Comparison of ENCODE assay signal across 8 cellular contexts in genomic region chr22:25048659-25049657, GRCh38.
DNase-seq lines count a peak whose midpoint lies in the region; ATAC-seq and TF ChIP-seq lines count a peak whose summit lies in the region.

No MANE protein-coding gene starts in this region.

- peak; percentile 73 for TF ChIP-seq CTCF in HL-60 (IDR thresholded peaks at IDR 0.05; ENCODE audit: insufficient read depth, low read length)
- peak; percentile 38 to 90 (median 83) for TF ChIP-seq CTCF in Peyer's patch (IDR thresholded peaks at IDR 0.05)
- peak; percentile 86 for TF ChIP-seq CTCF in fibroblast of pulmonary artery (IDR thresholded peaks at IDR 0.05; ENCODE audit: low read length, missing control alignments)
- TF ChIP-seq CTCF in tibial nerve (IDR thresholded peaks at IDR 0.05): peak; percentile 78 to 94 (median 89)

- peak overlapping the region in 1 of 8 donors; percentile 43 for H3K27ac Mint-ChIP-seq in CD8-positive, alpha-beta memory T cell
- no peak overlapping the region for H3K27ac Mint-ChIP-seq in activated T-helper 1 cell treated with anti-CD3 and anti-CD28 coated beads, Interleukin-12 subunit alpha, Interleukin-12 subunit beta, Interleukin-2, Interleukin-4 antibody, amounts not matched to agents 30 ng/mL and 10 ng/mL and 1 ng/mL, durations not matched to agents 14 hours and 24 hours and 36 hours

- no peak overlapping the region for H2AFZ ChIP-seq in neuronal stem cell (ENCODE audit: low read length)

- no peak overlapping the region for H3K4me3 Mint-ChIP-seq in CD8-positive, alpha-beta memory T cell
- no peak overlapping the region for H3K4me3 Mint-ChIP-seq in activated T-helper 1 cell treated with anti-CD3 and anti-CD28 coated beads, Interleukin-12 subunit alpha, Interleukin-12 subunit beta, Interleukin-2, Interleukin-4 antibody, amounts not matched to agents 30 ng/mL and 10 ng/mL and 1 ng/mL, durations not matched to agents 14 hours and 24 hours and 36 hours

- peaks cover 0 to 9% (median 0%) of the 10 kb centered on the region in 3 donors for H3K36me3 Mint-ChIP-seq in CD8-positive, alpha-beta memory T cell
- peaks cover 7% of the 10 kb centered on the region for H3K36me3 Mint-ChIP-seq in activated T-helper 1 cell treated with anti-CD3 and anti-CD28 coated beads, Interleukin-12 subunit alpha, Interleukin-12 subunit beta, Interleukin-2, Interleukin-4 antibody, amounts not matched to agents 30 ng/mL and 10 ng/mL and 1 ng/mL, durations not matched to agents 14 hours and 24 hours and 36 hours (ENCODE audit: low read depth)

- H3K14ac ChIP-seq in neuronal stem cell (ENCODE audit: low read length): no peak overlapping the region

- H2AK5ac ChIP-seq in neuronal stem cell (ENCODE audit: low read depth, low read length): peak overlapping the region; percentile 65

- no peak overlapping the region for H3K18ac ChIP-seq in neuronal stem cell (ENCODE audit: low read length)

- no peak overlapping the region for H3K4me2 ChIP-seq in neuronal stem cell (ENCODE audit: insufficient read depth, low read length, poor library complexity, severe bottlenecking)

- H3K9ac ChIP-seq in neuronal stem cell (ENCODE audit: low read depth, low read length, poor library complexity): no peak overlapping the region

- no peak overlapping the region for H3K27ac ChIP-seq in CD8-positive, alpha-beta memory T cell (ENCODE audit: low read depth, low read length)
- H3K27ac ChIP-seq in HL-60 (replicated peaks) (no peak overlapping the region), Peyer's patch (no peak overlapping the region), neuronal stem cell (replicated peaks; ENCODE audit: low read length) (no peak overlapping the region), tibial nerve (no peak overlapping the region)

- no peaks in the 10 kb centered on the region for H3K9me3 ChIP-seq in CD8-positive, alpha-beta memory T cell (ENCODE audit: low read length)
- peaks cover 0 to 5% (median 0%) of the 10 kb centered on the region in 4 donors for H3K9me3 ChIP-seq in Peyer's patch
- peaks cover 12 to 15% of the 10 kb centered on the region in 2 donors for H3K9me3 ChIP-seq in neuronal stem cell (replicated peaks in 1 of 2; ENCODE audit: control insufficient read depth in 2 of 2, insufficient read depth in 1 of 2, low read depth in 1 of 2, low read length in 2 of 2)
- peaks cover 0 to 9% (median 0%) of the 10 kb centered on the region in 4 donors for H3K9me3 ChIP-seq in tibial nerve

- H3K27me3 Mint-ChIP-seq in CD8-positive, alpha-beta memory T cell: no peaks in the 10 kb centered on the region
- H3K27me3 Mint-ChIP-seq in activated T-helper 1 cell treated with anti-CD3 and anti-CD28 coated beads, Interleukin-12 subunit alpha, Interleukin-12 subunit beta, Interleukin-2, Interleukin-4 antibody, amounts not matched to agents 30 ng/mL and 10 ng/mL and 1 ng/mL, durations not matched to agents 14 hours and 24 hours and 36 hours (ENCODE audit: insufficient read depth): peaks cover 5% of the 10 kb centered on the region

- no peak for TF ChIP-seq EP300 in tibial nerve (IDR thresholded peaks at IDR 0.05)

- H3K79me1 ChIP-seq in neuronal stem cell (ENCODE audit: low read depth, low read length): peaks cover 2% of the 10 kb centered on the region

- H4K91ac ChIP-seq in neuronal stem cell (ENCODE audit: low read depth, low read length, poor library complexity): no peak overlapping the region

- H2BK120ac ChIP-seq in neuronal stem cell (ENCODE audit: low read depth, low read length): no peak overlapping the region

- no peaks in the 10 kb centered on the region for H3K4me1 ChIP-seq in CD8-positive, alpha-beta memory T cell (ENCODE audit: insufficient read depth, low read length)
- peaks cover 0 to 23% (median 2%) of the 10 kb centered on the region in 4 donors for H3K4me1 ChIP-seq in Peyer's patch
- no peaks in the 10 kb centered on the region for H3K4me1 ChIP-seq in neuronal stem cell (ENCODE audit: control insufficient read depth in 2 of 2, insufficient read depth in 1 of 2, low read depth in 1 of 2, low read length in 2 of 2)
- H3K4me1 ChIP-seq in tibial nerve: peaks cover 0 to 34% (median 0%) of the 10 kb centered on the region in 4 donors

- H4K8ac ChIP-seq in neuronal stem cell (ENCODE audit: low read depth, low read length): no peak overlapping the region

- CTCF ChIA-PET in CD8-positive, alpha-beta memory T cell (lab: Charles Lee): interaction anchor here (0.8 to 5.8 kb wide), 13 partner anchors 11 to 279 kb away, joined by 3 to 26 read pairs (median 4); partner anchors contain the start of gene KIAA1671

- no peak overlapping the region for H2BK5ac ChIP-seq in neuronal stem cell (ENCODE audit: low read length)

- DNase-seq in CD8-positive, alpha-beta memory T cell: peak; percentile 54 to 76 (median 59)
- DNase-seq in HL-60 (ENCODE audit: low read depth in 1 of 2, low spot score in 1 of 2): peak; percentile 26 to 58
- peak; percentile 29 to 80 (median 76) for DNase-seq in Peyer's patch
- peak; percentile 58 for DNase-seq in activated T-helper 1 cell treated with anti-CD3 and anti-CD28 coated beads, Interleukin-12 subunit alpha, Interleukin-12 subunit beta, Interleukin-2, Interleukin-4 antibody, amounts not matched to agents 30 ng/mL and 10 ng/mL and 1 ng/mL, durations not matched to agents 14 hours and 24 hours and 36 hours (ENCODE audit: low spot score)
- peak; percentile 73 for DNase-seq in fibroblast of pulmonary artery (ENCODE audit: low read depth)
- DNase-seq in neuronal stem cell (ENCODE audit: low spot score): peak; percentile 52
- DNase-seq in tibial nerve (ENCODE audit: low spot score in 2 of 2): peak in 1 of 2 donors; percentile 61

- H3K36me3 ChIP-seq in CD8-positive, alpha-beta memory T cell (ENCODE audit: insufficient read depth, low read length): no peaks in the 10 kb centered on the region
- H3K36me3 ChIP-seq in Peyer's patch: peaks cover 0 to 21% (median 0%) of the 10 kb centered on the region in 3 donors
- peaks cover 28 to 40% of the 10 kb centered on the region in 2 donors for H3K36me3 ChIP-seq in neuronal stem cell (replicated peaks in 1 of 2; ENCODE audit: control insufficient read depth in 2 of 2, insufficient read depth in 2 of 2, low read length in 2 of 2)
- H3K36me3 ChIP-seq in tibial nerve: peaks cover 0 to 17% (median 0%) of the 10 kb centered on the region in 3 donors

- peaks cover 4 to 13% (median 6%) of the 10 kb centered on the region in 5 donors for H3K9me3 Mint-ChIP-seq in CD8-positive, alpha-beta memory T cell
- H3K9me3 Mint-ChIP-seq in activated T-helper 1 cell treated with anti-CD3 and anti-CD28 coated beads, Interleukin-12 subunit alpha, Interleukin-12 subunit beta, Interleukin-2, Interleukin-4 antibody, amounts not matched to agents 30 ng/mL and 10 ng/mL and 1 ng/mL, durations not matched to agents 14 hours and 24 hours and 36 hours: peaks cover 13% of the 10 kb centered on the region

- intact Hi-C loops in activated T-helper 1 cell treated with anti-CD3 and anti-CD28 coated beads, Interleukin-12 subunit alpha, Interleukin-12 subunit beta, Interleukin-2, Interleukin-4 antibody, amounts not matched to agents 30 ng/mL and 10 ng/mL and 1 ng/mL, durations not matched to agents 14 hours and 24 hours and 36 hours (cut with micrococcal nuclease): loop anchor here (1.0 kb wide), 2 partner anchors 97 to 111 kb away; partner anchors contain the start of gene KIAA1671

- ATAC-seq in GM19397 (IDR thresholded peaks at IDR 0.05; ENCODE audit: unreplicated experiment): no peak

- H3K23ac ChIP-seq in neuronal stem cell (ENCODE audit: low read depth, low read length, poor library complexity): no peak overlapping the region

- no peaks in the 10 kb centered on the region for H3K4me1 Mint-ChIP-seq in CD8-positive, alpha-beta memory T cell
- H3K4me1 Mint-ChIP-seq in activated T-helper 1 cell treated with anti-CD3 and anti-CD28 coated beads, Interleukin-12 subunit alpha, Interleukin-12 subunit beta, Interleukin-2, Interleukin-4 antibody, amounts not matched to agents 30 ng/mL and 10 ng/mL and 1 ng/mL, durations not matched to agents 14 hours and 24 hours and 36 hours (ENCODE audit: low read depth): no peaks in the 10 kb centered on the region

- H2BK15ac ChIP-seq in neuronal stem cell (ENCODE audit: low read length): no peak overlapping the region

- POLR2A ChIA-PET in CD8-positive, alpha-beta memory T cell (lab: Charles Lee): no interaction called here

- no CpG with 5 or more reads among the region's 9 CpGs for WGBS in neuronal stem cell (ENCODE audit: extremely low coverage in 2 of 2, insufficient read length in 2 of 2, insufficient replicate concordance in 1 of 2), 2 donors
- WGBS in tibial nerve, 2 donors: 51 to 57% methylated on average over 9 of the region's 9 CpGs

- TF ChIP-seq POLR2A in Peyer's patch (IDR thresholded peaks at IDR 0.05) (no peak), tibial nerve (IDR thresholded peaks at IDR 0.05) (no peak)

- H3K27me3 ChIP-seq in CD8-positive, alpha-beta memory T cell (ENCODE audit: insufficient read depth, low read length, poor library complexity, severe bottlenecking): no peaks in the 10 kb centered on the region
- no peaks in the 10 kb centered on the region for H3K27me3 ChIP-seq in HL-60 (ENCODE audit: insufficient read depth, poor library complexity, severe bottlenecking)
- H3K27me3 ChIP-seq in Peyer's patch: no peaks in the 10 kb centered on the region
- no peaks in the 10 kb centered on the region for H3K27me3 ChIP-seq in neuronal stem cell (ENCODE audit: control insufficient read depth in 3 of 3, insufficient read depth in 3 of 3, low read depth in 1 of 3, low read length in 3 of 3)
- no peaks in the 10 kb centered on the region for H3K27me3 ChIP-seq in tibial nerve

- no peak overlapping the region for H3K4ac ChIP-seq in neuronal stem cell (ENCODE audit: low read length)

- H2BK12ac ChIP-seq in neuronal stem cell (ENCODE audit: low read length): no peak overlapping the region

- H3K4me3 ChIP-seq in CD8-positive, alpha-beta memory T cell (ENCODE audit: low read length): no peak overlapping the region
- H3K4me3 ChIP-seq in HL-60 (replicated peaks; ENCODE audit: insufficient read depth, low read length) (no peak overlapping the region), Peyer's patch (no peak overlapping the region), fibroblast of pulmonary artery (replicated peaks; ENCODE audit: low read depth, low read length) (no peak overlapping the region), neuronal stem cell (ENCODE audit: low read length in 2 of 2) (no peak overlapping the region), tibial nerve (no peak overlapping the region)
